ENCODE assay signal across 2 cellular contexts in genomic region chr11:2930705-2931415, GRCh38.
TF ChIP-seq lines count a peak whose summit lies in the region.

No MANE protein-coding gene starts in this region.

TF ChIP-seq in Ishikawa, 13 proteins besides CTCF, POLR2A, EP300 and RAD21:
- TF ChIP-seq REST (IDR thresholded peaks at IDR 0.05; ENCODE audit: low read depth) (no peak), MAX (IDR thresholded peaks at IDR 0.05) (no peak), EGR1 (IDR thresholded peaks at IDR 0.05) (no peak), CREB1 (IDR thresholded peaks at IDR 0.05; ENCODE audit: low read depth) (no peak), FOXM1 (IDR thresholded peaks at IDR 0.05; ENCODE audit: borderline replicate concordance, low read depth) (no peak), CEBPB (IDR thresholded peaks at IDR 0.05) (no peak), TAF1 (IDR thresholded peaks at IDR 0.05; ENCODE audit: low read depth) (no peak), ZBTB7A (IDR thresholded peaks at IDR 0.05; ENCODE audit: low read depth) (no peak; the same call in 1 of the 2 replicates), NFIC (IDR thresholded peaks at IDR 0.05) (no peak), USF1 (IDR thresholded peaks at IDR 0.05) (no peak), TCF12 (IDR thresholded peaks at IDR 0.05; ENCODE audit: low read depth) (no peak; the same call in 1 of the 2 replicates), YY1 (IDR thresholded peaks at IDR 0.05; ENCODE audit: low read depth) (no peak; the same call in 1 of the 2 replicates), TEAD4 (IDR thresholded peaks at IDR 0.05) (no peak)

TF ChIP-seq in H1, 55 proteins besides CTCF, POLR2A, EP300 and RAD21 (continued from another document):
- no peak for TF ChIP-seq CTBP2 (IDR thresholded peaks at IDR 0.05; ENCODE audit: borderline replicate concordance, insufficient read depth, insufficient read length, low read length)
- TF ChIP-seq USF2 (IDR thresholded peaks at IDR 0.05; ENCODE audit: low read length), result no peak
- TF ChIP-seq RBBP5 (IDR thresholded peaks at IDR 0.05; ENCODE audit: borderline replicate concordance, low read depth, low read length), result no peak
- no peak for TF ChIP-seq CHD7 (IDR thresholded peaks at IDR 0.05; ENCODE audit: insufficient replicate concordance, low read length)
- no peak for TF ChIP-seq POU5F1 (IDR thresholded peaks at IDR 0.05; ENCODE audit: low read depth, low read length)
- peak; percentile 87; the same call in 1 of the 2 replicates for TF ChIP-seq TCF12 (IDR thresholded peaks at IDR 0.05; ENCODE audit: low read depth, low read length)
- no peak for TF ChIP-seq HDAC6 (IDR thresholded peaks at IDR 0.05; ENCODE audit: low read depth, low read length)
- peak; percentile 56; the same call in 1 of the 2 replicates for TF ChIP-seq CHD2 (IDR thresholded peaks at IDR 0.05; ENCODE audit: low read length)
- 0 out of 2 replicates have a peak, but pooled peaks have one; percentile 27 for TF ChIP-seq GABPA (IDR thresholded peaks at IDR 0.05; ENCODE audit: borderline replicate concordance, insufficient read depth, low read length)
- no peak for TF ChIP-seq ASH2L (IDR thresholded peaks at IDR 0.05; ENCODE audit: low read length)
- no peak for TF ChIP-seq TEAD4 (IDR thresholded peaks at IDR 0.05; ENCODE audit: low read depth, low read length)
- TF ChIP-seq RFX5 (IDR thresholded peaks at IDR 0.05; ENCODE audit: borderline replicate concordance, low read depth, low read length), result no peak
- no peak; the same call in 1 of the 2 replicates for TF ChIP-seq TBP (IDR thresholded peaks at IDR 0.05; ENCODE audit: low read depth, low read length)
- no peak for TF ChIP-seq CEBPB (IDR thresholded peaks at IDR 0.05; ENCODE audit: low read depth, low read length)
- TF ChIP-seq SP4 (IDR thresholded peaks at IDR 0.05; ENCODE audit: low read length), result no peak
- no peak for TF ChIP-seq HDAC2 (IDR thresholded peaks at IDR 0.05; ENCODE audit: borderline replicate concordance in 1 of 2, low read depth in 2 of 2, low read length in 2 of 2)
- no peak for TF ChIP-seq BCL11A (IDR thresholded peaks at IDR 0.05; ENCODE audit: low read depth in 2 of 2, low read length in 2 of 2)
- no peak for TF ChIP-seq FOSL1 (IDR thresholded peaks at IDR 0.05; ENCODE audit: insufficient read depth, low read depth, low read length)
- no peak for TF ChIP-seq ATF2 (IDR thresholded peaks at IDR 0.05; ENCODE audit: low read length)
- TF ChIP-seq CBX8 (IDR thresholded peaks at IDR 0.05; ENCODE audit: borderline replicate concordance, low read depth, low read length), result no peak
- TF ChIP-seq BACH1 (IDR thresholded peaks at IDR 0.05; ENCODE audit: low read length), result no peak; the same call in 1 of the 2 replicates
- no peak for TF ChIP-seq BRCA1 (IDR thresholded peaks at IDR 0.05; ENCODE audit: low read depth, low read length)
- TF ChIP-seq SRF (IDR thresholded peaks at IDR 0.05; ENCODE audit: low read depth, low read length), result no peak
- TF ChIP-seq RNF2 (IDR thresholded peaks at IDR 0.05; ENCODE audit: borderline replicate concordance, low read depth, low read length, missing control alignments, poor library complexity, severe bottlenecking), result no peak
- TF ChIP-seq GTF2F1 (IDR thresholded peaks at IDR 0.05; ENCODE audit: borderline replicate concordance, low read depth, low read length), result no peak
- TF ChIP-seq SAP30 (IDR thresholded peaks at IDR 0.05; ENCODE audit: insufficient read depth, insufficient replicate concordance, low read length), result no peak
- no peak for TF ChIP-seq PHF8 (conservative IDR thresholded peaks at IDR 0.05; ENCODE audit: low read depth, low read length)
- TF ChIP-seq SIN3A (conservative IDR thresholded peaks at IDR 0.05 in 1 of 2, IDR thresholded peaks at IDR 0.05 in 1 of 2; ENCODE audit: low read depth in 1 of 2, low read length in 2 of 2), result 0 out of 4 replicates have a peak, but pooled peaks of 1 of the 2 experiments have one; percentile 51
- peak; percentile 36; the same call in 1 of the 2 replicates for TF ChIP-seq POLR2AphosphoS5 (IDR thresholded peaks at IDR 0.05; ENCODE audit: low read depth, low read length)
- TF ChIP-seq RXRA (IDR thresholded peaks at IDR 0.05; ENCODE audit: insufficient read depth, low read depth, low read length), result no peak
- no peak for TF ChIP-seq SIRT6 (IDR thresholded peaks at IDR 0.05; ENCODE audit: low read length)
- no peak for TF ChIP-seq MAFK (IDR thresholded peaks at IDR 0.05; ENCODE audit: low read depth, low read length)
- TF ChIP-seq EZH2 (IDR thresholded peaks at IDR 0.05; ENCODE audit: low read depth, low read length, severe bottlenecking), result no peak
- peak; percentile 83 for TF ChIP-seq TAF7 (optimal IDR thresholded peaks at IDR 0.05; ENCODE audit: borderline replicate concordance, low read depth, low read length)
- TF ChIP-seq NANOG (IDR thresholded peaks at IDR 0.05; ENCODE audit: insufficient read depth, low read depth, low read length, poor library complexity, severe bottlenecking), result no peak
- TF ChIP-seq CREB1 (IDR thresholded peaks at IDR 0.05), result peak; percentile 63; the same call in 1 of the 2 replicates
- 0 out of 2 replicates have a peak, but pooled peaks have one; percentile 4 for TF ChIP-seq TAF1 (IDR thresholded peaks at IDR 0.05; ENCODE audit: low read depth, low read length)
- 0 out of 2 replicates have a peak, but pooled peaks have one; percentile 48 for TF ChIP-seq ATF3 (IDR thresholded peaks at IDR 0.05; ENCODE audit: insufficient read depth, low read depth, low read length)
- TF ChIP-seq YY1 (IDR thresholded peaks at IDR 0.05; ENCODE audit: low read depth, low read length), result peak; percentile 81; the same call in 1 of the 2 replicates
- no peak for TF ChIP-seq CHD1 (IDR thresholded peaks at IDR 0.05; ENCODE audit: low read depth, low read length)
- TF ChIP-seq EGR1 (IDR thresholded peaks at IDR 0.05; ENCODE audit: borderline replicate concordance, low read depth, low read length), result no peak
- no peak for TF ChIP-seq SUZ12 (IDR thresholded peaks at IDR 0.05; ENCODE audit: low read length)
- no peak for TF ChIP-seq ZNF274 (IDR thresholded peaks at IDR 0.05; ENCODE audit: borderline replicate concordance, extremely low read depth, low read length)
- TF ChIP-seq KDM5A (IDR thresholded peaks at IDR 0.05; ENCODE audit: low read length), result no peak
- TF ChIP-seq JUND (IDR thresholded peaks at IDR 0.05; ENCODE audit: low read length), result no peak; the same call in 1 of the 2 replicates
- no peak for TF ChIP-seq SP1 (IDR thresholded peaks at IDR 0.05; ENCODE audit: low read depth, low read length)
- TF ChIP-seq E2F6 (IDR thresholded peaks at IDR 0.05), result no peak
- no peak for TF ChIP-seq JUN (IDR thresholded peaks at IDR 0.05; ENCODE audit: low read depth, low read length)
- no peak for TF ChIP-seq SP2 (IDR thresholded peaks at IDR 0.05; ENCODE audit: low read length)
- TF ChIP-seq NRF1 (IDR thresholded peaks at IDR 0.05; ENCODE audit: low read depth, low read length), result no peak
- no peak for TF ChIP-seq KDM4A (IDR thresholded peaks at IDR 0.05; ENCODE audit: low read depth, low read length, severe bottlenecking)
- TF ChIP-seq MAX (IDR thresholded peaks at IDR 0.05), result peak; percentile 78
